Comparison of ENCODE assay signal across 8 cellular contexts in genomic region chr1:87044840-87045239, GRCh38.
A peak's percentile ranks its signal among the peaks of the same experiment; 100 is the strongest.
DNase-seq lines count a peak whose midpoint lies in the region; ATAC-seq and TF ChIP-seq lines count a peak whose summit lies in the region.

No MANE protein-coding gene starts in this region.

- H3K36me3 ChIP-seq in HEK293 (ENCODE audit: control insufficient read depth in 2 of 2, insufficient read depth in 1 of 2, low read length in 2 of 2): no peaks in the 10 kb centered on the region
- peaks cover 7% of the 10 kb centered on the region; the same call in 1 of the 2 replicates for H3K36me3 ChIP-seq in OCI-LY1 (ENCODE audit: insufficient read depth, low read length)
- H3K36me3 ChIP-seq in naive thymus-derived CD4-positive, alpha-beta T cell (ENCODE audit: control insufficient read depth in 2 of 3, insufficient read depth in 3 of 3, low read length in 3 of 3): no peaks in the 10 kb centered on the region

- H3K27me3 Mint-ChIP-seq in naive thymus-derived CD4-positive, alpha-beta T cell: no peaks in the 10 kb centered on the region

- peak; percentile 83 for ATAC-seq in naive thymus-derived CD4-positive, alpha-beta T cell

- peaks cover 0 to 17% (median 7%) of the 10 kb centered on the region in 11 donors for H3K9me3 Mint-ChIP-seq in naive thymus-derived CD4-positive, alpha-beta T cell

- peaks cover 0 to 24% (median 12%) of the 10 kb centered on the region in 5 donors for H3K36me3 Mint-ChIP-seq in naive thymus-derived CD4-positive, alpha-beta T cell

- no peak for TF ChIP-seq CTCF in HEK293 (tag by site-specific recombination; IDR thresholded peaks at IDR 0.05)
- TF ChIP-seq CTCF in OCI-LY1 (IDR thresholded peaks at IDR 0.05; ENCODE audit: low read length): no peak

- no peaks in the 10 kb centered on the region for H3F3A ChIP-seq in OCI-LY1 (ENCODE audit: insufficient read depth, low read length)

- H3K9me3 ChIP-seq in HEK293 (ENCODE audit: control insufficient read depth, insufficient read depth, low read depth, low read length) (no peaks in the 10 kb centered on the region), OCI-LY1 (ENCODE audit: low read length) (peaks cover 3% of the 10 kb centered on the region; the same call in 1 of the 2 replicates)
- no peaks in the 10 kb centered on the region for H3K9me3 ChIP-seq in naive thymus-derived CD4-positive, alpha-beta T cell (ENCODE audit: control insufficient read depth in 2 of 3, low read length in 3 of 3)

- H3K79me2 ChIP-seq in OCI-LY1 (ENCODE audit: insufficient read depth, low read length): peaks cover 47% of the 10 kb centered on the region

- H3K4me1 Mint-ChIP-seq in naive thymus-derived CD4-positive, alpha-beta T cell: peaks cover 22 to 68% (median 56%) of the 10 kb centered on the region in 7 donors

- H3K9me2 ChIP-seq in OCI-LY1 (ENCODE audit: low read depth, low read length): no peaks in the 10 kb centered on the region

- H4K20me1 ChIP-seq in OCI-LY1 (ENCODE audit: insufficient read depth, low read length): no peaks in the 10 kb centered on the region

- POLR2A ChIA-PET in HEK293 (lab: Yijun Ruan, JAX): no interaction called here
- POLR2A ChIA-PET in naive thymus-derived CD4-positive, alpha-beta T cell (lab: Charles Lee): interaction anchor here (1.4 kb wide), 1 partner anchor 11 kb away, joined by 3 read pairs; no protein-coding TSS in a partner anchor

- H3K4me3 ChIP-seq in HEK293 (ENCODE audit: low read depth, low read length): no peak overlapping the region
- no peak overlapping the region for H3K4me3 ChIP-seq in OCI-LY1 (ENCODE audit: low read depth, low read length, poor library complexity, severe bottlenecking)
- H3K4me3 ChIP-seq in naive thymus-derived CD4-positive, alpha-beta T cell (ENCODE audit: low read length): no peak overlapping the region

- H3K27me3 ChIP-seq in OCI-LY1 (ENCODE audit: insufficient read depth, low read length): no peaks in the 10 kb centered on the region
- H3K27me3 ChIP-seq in naive thymus-derived CD4-positive, alpha-beta T cell (ENCODE audit: control insufficient read depth in 2 of 2, insufficient read depth in 2 of 2, low read length in 2 of 2): no peaks in the 10 kb centered on the region

- DNase-seq in activated T-cell treated with anti-CD3 and anti-CD28 coated beads for 24 hours (ENCODE audit: low read depth): peak; percentile 9
- no peak for DNase-seq in activated T-cell treated with anti-CD3 and anti-CD28 coated beads for 4 hours
- peak in 7 of 9 donors; percentile 67 to 90 (median 86) for DNase-seq in naive thymus-derived CD4-positive, alpha-beta T cell
- no peak for DNase-seq in stimulated activated CD4-positive, alpha-beta T cell treated with anti-CD3 and anti-CD28 coated beads, Interleukin-15, amount 100 ng/mL, for 24 hours
- no peak for DNase-seq in amygdala (lab: John Stamatoyannopoulos, UW)
- DNase-seq in HCEC 1CT: no peak

- H3K4me2 ChIP-seq in OCI-LY1 (ENCODE audit: low read length): peak overlapping the region; percentile 41

- no peak overlapping the region for H3K9ac ChIP-seq in OCI-LY1 (ENCODE audit: low read length)

- no peak overlapping the region for H2AFZ ChIP-seq in OCI-LY1 (ENCODE audit: low read length)

- H3K27ac ChIP-seq in HEK293 (ENCODE audit: extremely low read depth, low read depth, low read length) (no peak overlapping the region), OCI-LY1 (ENCODE audit: low read depth, low read length, poor library complexity, severe bottlenecking) (no peak overlapping the region)
- peak overlapping the region; percentile 58 for H3K27ac ChIP-seq in naive thymus-derived CD4-positive, alpha-beta T cell (ENCODE audit: low read depth, low read length)

- peak overlapping the region; percentile 2 to 100 (median 94) for H3K27ac Mint-ChIP-seq in naive thymus-derived CD4-positive, alpha-beta T cell

- intact Hi-C loops in naive thymus-derived CD4-positive, alpha-beta T cell (cut with micrococcal nuclease): loop anchor here (1.0 to 10.0 kb wide), 9 partner anchors 37 to 1770 kb away; partner anchors contain the start of genes HS2ST1 (in 2 of the 2), SELENOF (in 2 of the 2), SH3GLB1 (in 2 of the 2) and BCL10 (in 1 of the 2)

- CTCF ChIA-PET in HEK293 (lab: Yijun Ruan, JAX): interaction anchor here (1.6 kb wide), 1 partner anchor 11 kb away, joined by 4 read pairs; no protein-coding TSS in a partner anchor
- CTCF ChIA-PET in naive thymus-derived CD4-positive, alpha-beta T cell (lab: Charles Lee): interaction anchor here (0.7 to 1.8 kb wide), 2 partner anchors 216 to 341 kb away, joined by 3 to 4 read pairs; no protein-coding TSS in a partner anchor

- H3K4me3 Mint-ChIP-seq in naive thymus-derived CD4-positive, alpha-beta T cell: peak overlapping the region in 9 of 10 donors; percentile 2 to 87 (median 45)

- no peaks in the 10 kb centered on the region for H3K4me1 ChIP-seq in HEK293 (ENCODE audit: control insufficient read depth, insufficient read depth, low read length)
- peaks cover 51% of the 10 kb centered on the region for H3K4me1 ChIP-seq in OCI-LY1 (ENCODE audit: insufficient read depth, low read length, severe bottlenecking)
- peaks cover 10 to 21% of the 10 kb centered on the region in 2 donors for H3K4me1 ChIP-seq in naive thymus-derived CD4-positive, alpha-beta T cell (ENCODE audit: control insufficient read depth in 2 of 2, insufficient read depth in 2 of 2, low read length in 2 of 2)

TF ChIP-seq in HEK293, 187 proteins besides CTCF, POLR2A, EP300 and RAD21:
- TF ChIP-seq ZNF549 (tag by site-specific recombination; IDR thresholded peaks at IDR 0.05): peak; percentile 69; the same call in 1 of the 2 replicates
- TF ChIP-seq ATF2 (tag by site-specific recombination; IDR thresholded peaks at IDR 0.05; ENCODE audit: low read depth): peak; percentile 35; the same call in 1 of the 2 replicates
- TF ChIP-seq ZNF26 (tag by site-specific recombination; IDR thresholded peaks at IDR 0.05): no peak

Comparison
In these comparisons a context has a peak if more than half of its experiments do, and no peak if none do; other contexts are left out.
1. DNase-seq: peak in activated T-cell treated with anti-CD3 and anti-CD28 coated beads for 24 hours (single experiment) and naive thymus-derived CD4-positive, alpha-beta T cell (7 of 9); none in activated T-cell treated with anti-CD3 and anti-CD28 coated beads for 4 hours (single experiment), stimulated activated CD4-positive, alpha-beta T cell treated with anti-CD3 and anti-CD28 coated beads, Interleukin-15, amount 100 ng/mL, for 24 hours (single experiment), amygdala (0 of 56) and HCEC 1CT (single experiment).